Comparison of ENCODE assay signal across 8 cellular contexts in genomic region chr7:4849390-4849789, GRCh38. TPM values are rescaled to one million over a fixed set of nuclear protein-coding genes. Genes with fewer than 3 reads are reported as not detected.
DNase-seq lines count a peak whose midpoint lies in the region; ATAC-seq and TF ChIP-seq lines count a peak whose summit lies in the region.

No MANE protein-coding gene starts in this region.

- no peaks in the 10 kb centered on the region for H3K36me3 ChIP-seq in CD8-positive, alpha-beta T cell (ENCODE audit: insufficient read depth, low read length)
- no peaks in the 10 kb centered on the region for H3K36me3 ChIP-seq in OCI-LY3 (replicated peaks; ENCODE audit: low read depth, low read length)

- TF ChIP-seq CTCF in CD8-positive, alpha-beta T cell (IDR thresholded peaks at IDR 0.05), result peak; percentile 13
- TF ChIP-seq CTCF in H9 (conservative IDR thresholded peaks at IDR 0.05), result 0 out of 3 replicates have a peak, but pooled peaks have one; percentile 14
- peak; percentile 46 for TF ChIP-seq CTCF in OCI-LY3 (IDR thresholded peaks at IDR 0.05; ENCODE audit: low read depth, low read length)

- no peaks in the 10 kb centered on the region for H3K4me1 ChIP-seq in CD8-positive, alpha-beta T cell (ENCODE audit: insufficient read depth, low read length)
- H3K4me1 ChIP-seq in H9 (ENCODE audit: insufficient read depth, low read length) (no peaks in the 10 kb centered on the region), OCI-LY3 (ENCODE audit: low read length) (no peaks in the 10 kb centered on the region)

- no peaks in the 10 kb centered on the region for H3K79me1 ChIP-seq in H9 (ENCODE audit: insufficient read depth, low read depth, low read length, poor library complexity, severe bottlenecking)

- no peak overlapping the region for H3K23ac ChIP-seq in H9 (ENCODE audit: insufficient read length, low read depth, low read length)

- peaks cover 4% of the 10 kb centered on the region for H3K9me3 Mint-ChIP-seq in CD8-positive, alpha-beta T cell
- H3K9me3 Mint-ChIP-seq in H9, result peaks cover 3 to 10% of the 10 kb centered on the region in 2 experiments; a peak in 3 of 5 replicates
- no peaks in the 10 kb centered on the region for H3K9me3 Mint-ChIP-seq in stimulated activated effector memory CD8-positive, alpha-beta T cell treated with anti-CD3 and anti-CD28 coated beads, Interleukin-12 subunit alpha, Interleukin-12 subunit beta, amount 100 ng/mL, for 72 hours

- H3K9ac ChIP-seq in H9 (ENCODE audit: extremely low read depth, insufficient read length, low read length) (no peak overlapping the region), OCI-LY3 (ENCODE audit: low read length) (no peak overlapping the region)

- no peak overlapping the region for H2BK20ac ChIP-seq in H9 (ENCODE audit: low read depth, low read length, poor library complexity, severe bottlenecking)

- H4K20me1 ChIP-seq in H9 (ENCODE audit: control insufficient read depth, insufficient read depth, insufficient read length), result no peaks in the 10 kb centered on the region
- no peaks in the 10 kb centered on the region for H4K20me1 ChIP-seq in OCI-LY3 (ENCODE audit: insufficient read depth, low read length)

- H3K56ac ChIP-seq in H9 (ENCODE audit: insufficient read length, low read depth, low read length), result no peak overlapping the region

- H2BK12ac ChIP-seq in H9 (ENCODE audit: insufficient read length, low read depth, low read length), result no peak overlapping the region

- no peak overlapping the region for H3T11ph ChIP-seq in H9 (ENCODE audit: low read length)

- H3K14ac ChIP-seq in H9 (ENCODE audit: insufficient read depth, low read length), result no peak overlapping the region

- H4K8ac ChIP-seq in H9 (replicated peaks; ENCODE audit: insufficient read length, low read depth, low read length), result no peak overlapping the region

- no peaks in the 10 kb centered on the region for H3K9me3 ChIP-seq in CD8-positive, alpha-beta T cell (ENCODE audit: low read length)
- no peaks in the 10 kb centered on the region for H3K9me3 ChIP-seq in H9 (ENCODE audit: control insufficient read depth, low read depth, low read length)
- H3K9me3 ChIP-seq in OCI-LY3 (ENCODE audit: insufficient read depth, low read length), result no peaks in the 10 kb centered on the region

- H3K18ac ChIP-seq in H9 (ENCODE audit: insufficient read length, low read depth, low read length), result no peak overlapping the region

- intact Hi-C loops in CD8-positive, alpha-beta T cell (cut with DNase I, micrococcal nuclease), result loop anchor here (1.0 to 10.0 kb wide), 3 partner anchors 105 to 325 kb away; partner anchors contain the start of gene MMD2 (in 1 of the 2)

- no peak overlapping the region for H3K4ac ChIP-seq in H9 (ENCODE audit: low read depth, low read length)

- H2BK15ac ChIP-seq in H9 (ENCODE audit: low read depth, low read length), result no peak overlapping the region

- H4K5ac ChIP-seq in H9 (ENCODE audit: insufficient read length, low read depth, low read length), result no peak overlapping the region

- H2AFZ ChIP-seq in H9 (ENCODE audit: low read length) (no peak overlapping the region), OCI-LY3 (ENCODE audit: low read depth, low read length) (no peak overlapping the region)

- no peak overlapping the region for H4K91ac ChIP-seq in H9 (ENCODE audit: insufficient read length, low read depth, low read length)

- H2AK5ac ChIP-seq in H9 (ENCODE audit: insufficient read length, low read length), result no peak overlapping the region

- peak in 1 of 7 experiments; percentile 19 for DNase-seq in CD8-positive, alpha-beta T cell
- no peak for DNase-seq in H9
- peak; percentile 11 for DNase-seq in fibroblast of peridontal ligament (ENCODE audit: extremely low read depth)
- no peak for DNase-seq in stimulated activated effector memory CD8-positive, alpha-beta T cell treated with anti-CD3 and anti-CD28 coated beads, Interleukin-12 subunit alpha, Interleukin-12 subunit beta, amount 100 ng/mL, for 72 hours (ENCODE audit: low spot score in 2 of 2)

- no peak overlapping the region for H2BK120ac ChIP-seq in H9 (ENCODE audit: low read depth, low read length, poor library complexity, severe bottlenecking)

- CTCF ChIA-PET in CD8-positive, alpha-beta T cell (lab: Charles Lee), result interaction anchor here (0.7 to 2.4 kb wide), 5 partner anchors 15 to 238 kb away, joined by 3 to 9 read pairs (median 4); partner anchors contain the start of gene RADIL

- no peak overlapping the region for H2BK5ac ChIP-seq in H9 (ENCODE audit: insufficient read length, low read length)

- no peak overlapping the region for H3K27ac ChIP-seq in CD8-positive, alpha-beta T cell (ENCODE audit: low read depth, low read length)
- H3K27ac ChIP-seq in H9 (ENCODE audit: insufficient read length, low read depth, low read length), result no peak overlapping the region
- no peak overlapping the region for H3K27ac ChIP-seq in OCI-LY3 (ENCODE audit: low read length)

- no peak overlapping the region for H3K4me3 ChIP-seq in CD8-positive, alpha-beta T cell (ENCODE audit: low read depth, low read length)
- H3K4me3 ChIP-seq in OCI-LY3 (ENCODE audit: low read length), result no peak overlapping the region

- no peaks in the 10 kb centered on the region for H3K36me3 Mint-ChIP-seq in CD8-positive, alpha-beta T cell
- peaks cover 0 to 5% (median 0%) of the 10 kb centered on the region in 3 experiments; a peak in 2 of 7 replicates for H3K36me3 Mint-ChIP-seq in H9 (ENCODE audit: insufficient read depth in 1 of 3, low read depth in 3 of 3)
- no peaks in the 10 kb centered on the region for H3K36me3 Mint-ChIP-seq in stimulated activated effector memory CD8-positive, alpha-beta T cell treated with anti-CD3 and anti-CD28 coated beads, Interleukin-12 subunit alpha, Interleukin-12 subunit beta, amount 100 ng/mL, for 72 hours

- peak; percentile 64 for ATAC-seq in CD8-positive, alpha-beta T cell
- peak; percentile 68 for ATAC-seq in stimulated activated effector memory CD8-positive, alpha-beta T cell treated with anti-CD3 and anti-CD28 coated beads, Interleukin-12 subunit alpha, Interleukin-12 subunit beta, amount 100 ng/mL, for 72 hours
- ATAC-seq in GM21515 (IDR thresholded peaks at IDR 0.05; ENCODE audit: unreplicated experiment), result no peak
- no peak for ATAC-seq in HG03108 (IDR thresholded peaks at IDR 0.05; ENCODE audit: unreplicated experiment)
- no peak for ATAC-seq in GM21717 (IDR thresholded peaks at IDR 0.05; ENCODE audit: unreplicated experiment)

- POLR2A ChIA-PET in CD8-positive, alpha-beta T cell (lab: Charles Lee), result no interaction called here

- peaks cover 2% of the 10 kb centered on the region for H3K4me1 Mint-ChIP-seq in CD8-positive, alpha-beta T cell (ENCODE audit: low read depth)
- peaks cover 3 to 5% of the 10 kb centered on the region in 2 experiments; a peak in 3 of 4 replicates for H3K4me1 Mint-ChIP-seq in H9
- peaks cover 15% of the 10 kb centered on the region for H3K4me1 Mint-ChIP-seq in stimulated activated effector memory CD8-positive, alpha-beta T cell treated with anti-CD3 and anti-CD28 coated beads, Interleukin-12 subunit alpha, Interleukin-12 subunit beta, amount 100 ng/mL, for 72 hours

- no peak overlapping the region for H3K4me3 Mint-ChIP-seq in CD8-positive, alpha-beta T cell
- H3K4me3 Mint-ChIP-seq in H9, result no peak overlapping the region
- H3K4me3 Mint-ChIP-seq in stimulated activated effector memory CD8-positive, alpha-beta T cell treated with anti-CD3 and anti-CD28 coated beads, Interleukin-12 subunit alpha, Interleukin-12 subunit beta, amount 100 ng/mL, for 72 hours, result no peak overlapping the region

- no peaks in the 10 kb centered on the region; the same call in 1 of the 2 replicates for H3K79me2 ChIP-seq in H9 (ENCODE audit: insufficient read depth, low read length)
- no peaks in the 10 kb centered on the region for H3K79me2 ChIP-seq in OCI-LY3 (ENCODE audit: low read length)

- WGBS in H9 (ENCODE audit: extremely low coverage, insufficient read length, low lambda C conversion rate), result no CpG with 5 or more reads among the region's 4 CpGs

- H3K4me2 ChIP-seq in H9 (ENCODE audit: insufficient read depth, insufficient read length, low read length) (no peak overlapping the region), OCI-LY3 (ENCODE audit: low read length) (no peak overlapping the region)

- no peak overlapping the region for H3K27ac Mint-ChIP-seq in CD8-positive, alpha-beta T cell
- H3K27ac Mint-ChIP-seq in H9, result no peak overlapping the region
- no peak overlapping the region for H3K27ac Mint-ChIP-seq in stimulated activated effector memory CD8-positive, alpha-beta T cell treated with anti-CD3 and anti-CD28 coated beads, Interleukin-12 subunit alpha, Interleukin-12 subunit beta, amount 100 ng/mL, for 72 hours

- H3K23me2 ChIP-seq in H9 (ENCODE audit: insufficient read length, low read depth, low read length, poor library complexity, severe bottlenecking), result no peaks in the 10 kb centered on the region

- peaks cover 16% of the 10 kb centered on the region for H3K27me3 Mint-ChIP-seq in CD8-positive, alpha-beta T cell (ENCODE audit: low read depth)
- peaks cover 6% of the 10 kb centered on the region for H3K27me3 Mint-ChIP-seq in H9 (ENCODE audit: low read depth)

- H3K27me3 ChIP-seq in CD8-positive, alpha-beta T cell (ENCODE audit: insufficient read depth, low read length), result no peaks in the 10 kb centered on the region
- no peaks in the 10 kb centered on the region for H3K27me3 ChIP-seq in H9 (ENCODE audit: insufficient read depth, low read length)
- H3K27me3 ChIP-seq in OCI-LY3 (ENCODE audit: low read depth, low read length), result no peaks in the 10 kb centered on the region

RNA-seq across cellular contexts. Expression of gene PAPOLB, which starts 12.4 kb away (rescaled TPM):
- total RNA-seq in CD8-positive, alpha-beta T cell, result not detected
- 0.04 and 0.13 TPM in 2 replicates for total RNA-seq in H9 (2021)

RNA-seq across cellular contexts. Expression of gene RADIL, which starts 34.1 kb away (rescaled TPM):
- not detected for total RNA-seq in CD8-positive, alpha-beta T cell
- 3.5 and 4.7 TPM in 2 replicates for total RNA-seq in H9 (2021)

Comparison
In these comparisons a context has a peak if more than half of its experiments do, and no peak if none do; other contexts are left out.
1. ATAC-seq: peak in CD8-positive, alpha-beta T cell (single experiment) and stimulated activated effector memory CD8-positive, alpha-beta T cell treated with anti-CD3 and anti-CD28 coated beads, Interleukin-12 subunit alpha, Interleukin-12 subunit beta, amount 100 ng/mL, for 72 hours (single experiment); none in GM21515 (single experiment), HG03108 (single experiment) and GM21717 (single experiment).
2. Peak in every context shown above with its lines, with median percentiles within 50 percentile points of each other: CTCF ChIP-seq.